ENCODE assay signal across 31 cellular contexts in genomic region chr12:2411011-2411410, GRCh38.
"Had no signal": no experiment of that assay in that cellular context is flagged by ENCODE, and none has a peak within 500 bp of the region (broad histone marks: within the 10 kb centered on the region; RNA-seq: fewer than 3 reads in every experiment).

No MANE protein-coding gene starts in this region.

- FAIRE-seq: endometrium, islet of Langerhans had no signal

- H3K27me3 ChIP-seq: colonic mucosa, esophagus squamous epithelium, left lung, right atrium auricular region, spleen, upper lobe of left lung had no signal

- H3K4me1 ChIP-seq: colonic mucosa, esophagus squamous epithelium, left lung, lower lobe of right lung, parathyroid adenoma, psoas muscle, spleen, upper lobe of left lung had no signal

- H3K36me3 ChIP-seq: colonic mucosa, esophagus squamous epithelium, left lung, lower lobe of right lung, right atrium auricular region, spleen, upper lobe of left lung had no signal

- ATAC-seq: activated CD8-positive, alpha-beta T cell treated with anti-CD3 and anti-CD28 coated beads for 36 hours; activated T-cell treated with anti-CD3 and anti-CD28 coated beads, Interleukin-2, amount 50 U/mL, for 4 hours; activated T-helper 17 cell treated with anti-CD3 and anti-CD28 coated beads, Interleukin-2, amount 50 U/mL, for 72 hours; left lung; mucosa of descending colon; psoas muscle; T-helper 17 cell had no signal

- H3K27ac ChIP-seq: colonic mucosa, epithelial cell of prostate, esophagus squamous epithelium, left lung, lower lobe of right lung, parathyroid adenoma, psoas muscle, spleen, upper lobe of left lung had no signal

- H3K9me3 ChIP-seq: colonic mucosa, esophagus squamous epithelium, left lung, lower lobe of right lung, mucosa of descending colon, psoas muscle, right atrium auricular region, spleen, upper lobe of left lung had no signal

- DNase-seq: activated CD4-positive, alpha-beta T cell treated with anti-CD3 and anti-CD28 coated beads for 1 hour; activated CD4-positive, alpha-beta T cell treated with anti-CD3 and anti-CD28 coated beads, Interleukin-2, amount 10 ng/mL, durations not matched to agents 7 days and 5 days; activated CD8-positive, alpha-beta T cell treated with anti-CD3 and anti-CD28 coated beads for 36 hours; activated gamma-delta T cell treated with Interleukin-2 at 50 U/mL for 16 hours; activated naive CD4-positive, alpha-beta T cell treated with anti-CD3 and anti-CD28 coated beads, Interleukin-2, amount 50 U/mL, for 16 hours; activated T-cell treated with anti-CD3 and anti-CD28 coated beads, Interleukin-2, amount 50 U/mL, for 4 hours; amygdala; cerebellar nuclear complex; colonic mucosa; effector CD8-positive, alpha-beta T cell; esophagus squamous epithelium; foreskin melanocyte; left lung; lower lobe of right lung; mucosa of descending colon; naive B cell; nephron progenitor cell; nucleus accumbens; spleen; stimulated activated naive CD4-positive, alpha-beta T cell; SW 1271; T-helper 17 cell; T1000; upper lobe of left lung had no signal

- H3K4me3 ChIP-seq: colonic mucosa, esophagus squamous epithelium, left lung, lower lobe of right lung, mucosa of descending colon, psoas muscle, right atrium auricular region, spleen, upper lobe of left lung had no signal
